In the genomic region with DNA sequence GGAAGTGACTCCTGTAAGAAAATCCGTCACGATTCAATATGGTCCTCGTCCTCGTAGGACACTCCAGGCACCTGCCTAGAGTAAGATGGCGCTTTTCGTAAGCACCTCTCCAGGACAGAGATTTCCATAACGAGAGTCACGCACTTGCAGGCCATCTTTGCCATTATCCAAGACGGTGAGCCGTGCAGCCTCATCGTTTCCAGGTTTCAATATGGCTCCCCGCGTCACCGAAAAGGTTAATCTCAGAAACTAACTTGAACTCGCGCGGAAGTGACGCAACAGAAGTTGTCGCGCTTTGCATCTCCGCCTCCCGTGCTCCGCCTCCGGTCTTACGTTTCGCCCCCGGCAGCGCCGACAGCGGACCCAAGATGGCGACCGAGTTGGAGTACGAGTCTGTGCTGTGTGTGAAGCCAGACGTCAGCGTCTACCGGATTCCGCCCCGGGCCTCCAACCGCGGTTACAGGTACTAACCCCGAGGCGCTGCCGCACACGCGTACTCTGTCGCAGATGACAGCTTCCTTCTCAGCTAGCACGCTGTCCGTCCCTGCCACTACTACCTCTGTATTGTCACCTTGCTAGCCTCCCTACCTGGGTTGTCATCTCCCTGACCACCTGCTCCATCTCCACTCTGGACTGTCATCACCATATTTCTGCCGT, we compare ENCODE assay signal across 8 cellular contexts. TPM values are rescaled to one million over a fixed set of nuclear protein-coding genes. Genes with fewer than 3 reads are reported as not detected.
DNase-seq lines count a peak whose midpoint lies in the region; ATAC-seq and TF ChIP-seq lines count a peak whose summit lies in the region.

A gene (plus strand): TSS at position 354 of the 657 bp plus-strand sequence. CDS start 15 bp downstream, at position 369.

- no peak within 1 kb of the TSS for H4K91ac ChIP-seq in H9 (ENCODE audit: insufficient read length, low read depth, low read length)

- H3K79me2 ChIP-seq in H9 (ENCODE audit: insufficient read depth, low read length): peaks cover 4% of the 10 kb centered on the region; the same call in 1 of the 2 replicates

- H3K9me3 ChIP-seq in H9 (ENCODE audit: control insufficient read depth, low read depth, low read length) (no peaks in the 10 kb centered on the region), MG63 (no peaks in the 10 kb centered on the region)

- H4K20me1 ChIP-seq in H9 (ENCODE audit: control insufficient read depth, insufficient read depth, insufficient read length): no peaks in the 10 kb centered on the region

- H3K27me3 Mint-ChIP-seq in H9 (ENCODE audit: low read depth) (no peaks in the 10 kb centered on the region), nephron progenitor cell (ENCODE audit: low read depth, poor library complexity) (peaks cover 9% of the 10 kb centered on the region)
- H3K27me3 Mint-ChIP-seq in stimulated activated naive CD8-positive, alpha-beta T cell treated with anti-CD3 and anti-CD28 coated beads, Interleukin-15, amount 100 ng/mL, for 72 hours: no peaks in the 10 kb centered on the region

- peak within 1 kb of the TSS; percentile 69 for H3K56ac ChIP-seq in H9 (ENCODE audit: insufficient read length, low read depth, low read length)

- H2AK5ac ChIP-seq in H9 (ENCODE audit: insufficient read length, low read length): no peak within 1 kb of the TSS

- no peak for TF ChIP-seq CTCF in H9 (conservative IDR thresholded peaks at IDR 0.05)
- TF ChIP-seq CTCF in nephron progenitor cell (IDR thresholded peaks at IDR 0.05): no peak

- peak within 1 kb of the TSS; percentile 90 for H3K9ac ChIP-seq in H9 (ENCODE audit: extremely low read depth, insufficient read length, low read length)

- H3K9me3 Mint-ChIP-seq in H9: no peaks in the 10 kb centered on the region
- no peaks in the 10 kb centered on the region for H3K9me3 Mint-ChIP-seq in nephron progenitor cell
- H3K9me3 Mint-ChIP-seq in stimulated activated naive CD8-positive, alpha-beta T cell treated with anti-CD3 and anti-CD28 coated beads, Interleukin-15, amount 100 ng/mL, for 72 hours: no peaks in the 10 kb centered on the region

- peak within 1 kb of the TSS; percentile 84; the same call in 1 of the 2 replicates for H3K14ac ChIP-seq in H9 (ENCODE audit: insufficient read depth, low read length)

- H3K27ac ChIP-seq in H9 (ENCODE audit: insufficient read length, low read depth, low read length): peak within 1 kb of the TSS; percentile 98

- no peak within 1 kb of the TSS for H2BK12ac ChIP-seq in H9 (ENCODE audit: insufficient read length, low read depth, low read length)

- no peak within 1 kb of the TSS for H2BK20ac ChIP-seq in H9 (ENCODE audit: low read depth, low read length, poor library complexity, severe bottlenecking)

- peak within 1 kb of the TSS; percentile 56 to 98 (median 91) for H3K27ac Mint-ChIP-seq in H9
- H3K27ac Mint-ChIP-seq in nephron progenitor cell: peak within 1 kb of the TSS; percentile 97
- peak within 1 kb of the TSS; percentile 96 to 98 for H3K27ac Mint-ChIP-seq in stimulated activated naive CD8-positive, alpha-beta T cell treated with anti-CD3 and anti-CD28 coated beads, Interleukin-15, amount 100 ng/mL, for 72 hours

- peaks cover 4% of the 10 kb centered on the region for H3K79me1 ChIP-seq in H9 (ENCODE audit: insufficient read depth, low read depth, low read length, poor library complexity, severe bottlenecking)

- H3K4me3 Mint-ChIP-seq in H9 (peak within 1 kb of the TSS; percentile 93 to 95), nephron progenitor cell (peak within 1 kb of the TSS; percentile 98)
- peak within 1 kb of the TSS; percentile 90 to 92 for H3K4me3 Mint-ChIP-seq in stimulated activated naive CD8-positive, alpha-beta T cell treated with anti-CD3 and anti-CD28 coated beads, Interleukin-15, amount 100 ng/mL, for 72 hours

- H3K23me2 ChIP-seq in H9 (ENCODE audit: insufficient read length, low read depth, low read length, poor library complexity, severe bottlenecking): peaks cover 9% of the 10 kb centered on the region

- no peak within 1 kb of the TSS for H2BK15ac ChIP-seq in H9 (ENCODE audit: low read depth, low read length)

- H3K36me3 Mint-ChIP-seq in H9 (ENCODE audit: insufficient read depth in 1 of 3, low read depth in 3 of 3): peaks cover 0 to 2% (median 0%) of the 10 kb centered on the region in 3 experiments; a peak in 1 of 7 replicates
- peaks cover 5% of the 10 kb centered on the region for H3K36me3 Mint-ChIP-seq in nephron progenitor cell (ENCODE audit: low read depth)

- H3K4me1 ChIP-seq in H9 (ENCODE audit: insufficient read depth, low read length): no peaks in the 10 kb centered on the region; the same call in 1 of the 2 replicates

- peak within 1 kb of the TSS; percentile 69 for H3K4me3 ChIP-seq in MG63

- DNase-seq in ELR (ENCODE audit: low read depth) (peak; percentile 98), H9 (peak; percentile 99), MG63 (peak; percentile 94), SIG-M5 (lab: John Stamatoyannopoulos, UW) (peak; percentile 86), activated gamma-delta T cell (lab: John Stamatoyannopoulos, UW) (peak; percentile 91), fibroblast of the conjunctiva (ENCODE audit: low read depth) (peak; percentile 92), nephron progenitor cell (peak; percentile 91)
- peak; percentile 92 to 97 for DNase-seq in stimulated activated naive CD8-positive, alpha-beta T cell treated with anti-CD3 and anti-CD28 coated beads, Interleukin-15, amount 100 ng/mL, for 72 hours

- peak within 1 kb of the TSS; percentile 94 for H3K4me2 ChIP-seq in H9 (ENCODE audit: insufficient read depth, insufficient read length, low read length)

- no peak within 1 kb of the TSS for H4K8ac ChIP-seq in H9 (replicated peaks; ENCODE audit: insufficient read length, low read depth, low read length)

- H3T11ph ChIP-seq in H9 (ENCODE audit: low read length): no peak within 1 kb of the TSS

- peak within 1 kb of the TSS; percentile 73 for H4K5ac ChIP-seq in H9 (ENCODE audit: insufficient read length, low read depth, low read length)

- ATAC-seq in stimulated activated naive CD8-positive, alpha-beta T cell treated with anti-CD3 and anti-CD28 coated beads, Interleukin-15, amount 100 ng/mL, for 72 hours: peak; percentile 91

- WGBS in H9 (ENCODE audit: extremely low coverage, insufficient read length, low lambda C conversion rate): no CpG with 5 or more reads among the region's 49 CpGs

- H3K23ac ChIP-seq in H9 (ENCODE audit: insufficient read length, low read depth, low read length): no peak within 1 kb of the TSS

- no peaks in the 10 kb centered on the region for H3K27me3 ChIP-seq in H9 (ENCODE audit: insufficient read depth, low read length)
- no peaks in the 10 kb centered on the region for H3K27me3 ChIP-seq in MG63

- H2AFZ ChIP-seq in H9 (ENCODE audit: low read length): peak within 1 kb of the TSS; percentile 35

- peaks cover 8% of the 10 kb centered on the region; the same call in 1 of the 2 replicates for H3K36me3 ChIP-seq in MG63

- H3K18ac ChIP-seq in H9 (ENCODE audit: insufficient read length, low read depth, low read length): peak within 1 kb of the TSS; percentile 88

- peak within 1 kb of the TSS; percentile 3 for H2BK120ac ChIP-seq in H9 (ENCODE audit: low read depth, low read length, poor library complexity, severe bottlenecking)

- H2BK5ac ChIP-seq in H9 (ENCODE audit: insufficient read length, low read length): peak within 1 kb of the TSS; percentile 79

- H3K4ac ChIP-seq in H9 (ENCODE audit: low read depth, low read length): no peak within 1 kb of the TSS

- H3K4me1 Mint-ChIP-seq in H9 (peaks cover 25 to 26% of the 10 kb centered on the region in 2 experiments), nephron progenitor cell (peaks cover 66% of the 10 kb centered on the region)
- H3K4me1 Mint-ChIP-seq in stimulated activated naive CD8-positive, alpha-beta T cell treated with anti-CD3 and anti-CD28 coated beads, Interleukin-15, amount 100 ng/mL, for 72 hours: peaks cover 54% of the 10 kb centered on the region

RNA-seq across cellular contexts. Expression of the gene that starts here (rescaled TPM):
- total RNA-seq in H9 (2021): 23.9 and 27.2 TPM in 2 replicates
- 24.7 and 48.5 TPM in 2 replicates for total RNA-seq in MG63 (2014; rRNA removed; shearing (Covaris generic); ENCODE audit: low replicate concordance)

Comparison
In these comparisons a context has a peak if more than half of its experiments do, and no peak if none do; other contexts are left out.
1. Peak in every context shown above with its lines: DNase-seq, ATAC-seq, H3K4me3 ChIP-seq and H3K27ac ChIP-seq.